ENCODE assay signal across 8 cellular contexts in the genomic region with DNA sequence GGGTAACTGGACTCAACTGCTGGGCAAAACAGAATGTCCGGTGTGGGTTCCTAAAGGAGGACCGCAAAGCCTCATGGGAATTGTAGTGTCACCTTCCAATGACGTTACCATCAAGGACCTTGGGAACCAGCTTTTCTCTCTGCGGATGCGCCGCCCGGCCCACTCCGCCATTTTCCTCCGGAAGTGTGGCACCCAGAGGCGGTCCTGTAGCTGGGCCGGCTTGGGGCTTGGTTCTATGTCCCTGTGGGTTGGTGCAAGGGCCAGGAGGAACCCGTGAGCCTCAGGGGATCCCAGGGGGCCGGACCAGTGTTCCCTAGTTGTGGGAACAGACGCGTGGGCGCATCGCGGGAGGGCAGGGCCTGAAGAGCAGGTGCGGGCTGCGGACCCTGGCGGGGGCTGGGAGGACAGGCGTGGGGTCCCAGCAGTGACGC.
DNase-seq lines count a peak whose midpoint lies in the region; ATAC-seq and TF ChIP-seq lines count a peak whose summit lies in the region.
"Not testable (repeated sequence)": the region's sequence is repeated elsewhere in the genome, so short reads cannot be mapped to it uniquely, and the experiment has no call there.

No MANE protein-coding gene starts in this region.

- peak overlapping the region; percentile 81 for H3K4me2 ChIP-seq in PC-9
- H3K4me2 ChIP-seq in SK-N-SH, result not testable (repeated sequence)

- peaks cover 14% of the 10 kb centered on the region for H3K9me3 Mint-ChIP-seq in osteocyte (ENCODE audit: unreplicated experiment)

- H3K27me3 Mint-ChIP-seq in osteocyte (ENCODE audit: unreplicated experiment), result not testable (repeated sequence)

- H3K9me3 ChIP-seq in PC-9 (ENCODE audit: insufficient read depth, low read depth); SK-N-SH: not testable (repeated sequence)

- 58% methylated on average over 22 of the region's 23 CpGs for WGBS in SK-N-SH (ENCODE audit: low lambda C conversion rate)

- TF ChIP-seq EP300 in SK-N-SH (IDR thresholded peaks at IDR 0.05; ENCODE audit: borderline replicate concordance in 1 of 2, low read depth in 1 of 2, low read length in 1 of 2), result not testable (repeated sequence)

- H3K4me3 ChIP-seq in PC-9 (peak overlapping the region; percentile 60), SK-N-SH (ENCODE audit: low read depth in 2 of 2, low read length in 1 of 2) (peak overlapping the region in 1 of 2 experiments; percentile 21; a peak in 1 of 4 replicates)

- TF ChIP-seq CTCF in PC-9 (conservative IDR thresholded peaks at IDR 0.05); SK-N-SH (IDR thresholded peaks at IDR 0.05); osteocyte (IDR thresholded peaks at IDR 0.05): not testable (repeated sequence)

- not testable (repeated sequence) for H3K27ac Mint-ChIP-seq in osteocyte (ENCODE audit: unreplicated experiment)

- not testable (repeated sequence) for H3K79me2 ChIP-seq in PC-9 (ENCODE audit: low read depth); SK-N-SH (ENCODE audit: insufficient read depth)

- not testable (repeated sequence) for H3K9ac ChIP-seq in SK-N-SH

- intact Hi-C loops in PC-9 (cut with micrococcal nuclease; ENCODE audit: unreplicated experiment); left ventricle myocardium superior (cut with micrococcal nuclease): not testable (repeated sequence)

- H3K27me3 ChIP-seq in PC-9 (ENCODE audit: insufficient read depth, low read depth); SK-N-SH (ENCODE audit: insufficient read depth): not testable (repeated sequence)

- H3K4me1 ChIP-seq in PC-9 (replicated peaks; ENCODE audit: insufficient read depth); SK-N-SH (ENCODE audit: control insufficient read depth in 1 of 2, insufficient read depth in 2 of 2, low read depth in 1 of 2, low read length in 1 of 2): not testable (repeated sequence)

- H3K4me1 Mint-ChIP-seq in osteocyte (ENCODE audit: unreplicated experiment), result not testable (repeated sequence)

- DNase-seq in A172 (ENCODE audit: low spot score), result peak; percentile 37
- peak; percentile 4 for DNase-seq in COLO829 (ENCODE audit: low spot score)
- DNase-seq in HuH-7 (ENCODE audit: low spot score), result peak; percentile 37
- peak; percentile 68 to 72 for DNase-seq in PC-9
- peak; percentile 0 for DNase-seq in SK-N-SH
- peak; percentile 12 for DNase-seq in left ventricle myocardium superior
- peak; percentile 85 for DNase-seq in osteocyte (ENCODE audit: extremely low spot score, unreplicated experiment)
- peak; percentile 40 for DNase-seq in ureter (ENCODE audit: low spot score)

- H3F3A ChIP-seq in PC-9 (ENCODE audit: insufficient read depth, low read depth); SK-N-SH (replicated peaks; ENCODE audit: insufficient read depth): not testable (repeated sequence)

- H3K9me2 ChIP-seq in PC-9 (ENCODE audit: insufficient read depth); SK-N-SH: not testable (repeated sequence)

- H3K36me3 Mint-ChIP-seq in osteocyte (ENCODE audit: unreplicated experiment), result not testable (repeated sequence)

- TF ChIP-seq RAD21 in SK-N-SH (IDR thresholded peaks at IDR 0.05; ENCODE audit: low read length), result not testable (repeated sequence)

- H3K27ac ChIP-seq in PC-9, result 0 out of 2 replicates have a peak overlapping the region, but pooled peaks have one; percentile 24
- not testable (repeated sequence) for H3K27ac ChIP-seq in SK-N-SH (ENCODE audit: low read depth in 2 of 2, low read length in 1 of 2)

- CTCF ChIA-PET in PC-9 (lab: Charles Lee); SK-N-SH (lab: Yijun Ruan, JAX): not testable (repeated sequence)

- not testable (repeated sequence) for ATAC-seq in left ventricle myocardium superior

- not testable (repeated sequence) for H3K36me3 ChIP-seq in PC-9 (ENCODE audit: low read depth); SK-N-SH (replicated peaks in 1 of 2; ENCODE audit: control insufficient read depth in 1 of 2, insufficient read depth in 2 of 2, low read length in 1 of 2)

- not testable (repeated sequence) for BruUV-seq in PC-9 (replicated peaks; lab: Mats Ljungman, UMichigan)

- H3K4me3 Mint-ChIP-seq in osteocyte (ENCODE audit: unreplicated experiment), result not testable (repeated sequence)

- not testable (repeated sequence) for H4K20me1 ChIP-seq in PC-9 (ENCODE audit: insufficient read depth); SK-N-SH (ENCODE audit: insufficient read depth)

- POLR2A ChIA-PET in PC-9 (lab: Charles Lee; ENCODE audit: unreplicated experiment); SK-N-SH (lab: Yijun Ruan, JAX): not testable (repeated sequence)

- H2AFZ ChIP-seq in PC-9, result peak overlapping the region; percentile 70
- H2AFZ ChIP-seq in SK-N-SH (ENCODE audit: low read depth), result not testable (repeated sequence)

Comparison
In these comparisons a context has a peak if more than half of its experiments do, and no peak if none do; other contexts are left out.
1. DNase-seq: peak in every context shown above with its lines; median percentile 85 in osteocyte; 70 in PC-9; 40 in ureter; 37 in A172; 37 in HuH-7; 12 in left ventricle myocardium superior; 4 in COLO829; 0 in SK-N-SH.